1 cellular context compared by ENCODE assay signal in the genomic region with DNA sequence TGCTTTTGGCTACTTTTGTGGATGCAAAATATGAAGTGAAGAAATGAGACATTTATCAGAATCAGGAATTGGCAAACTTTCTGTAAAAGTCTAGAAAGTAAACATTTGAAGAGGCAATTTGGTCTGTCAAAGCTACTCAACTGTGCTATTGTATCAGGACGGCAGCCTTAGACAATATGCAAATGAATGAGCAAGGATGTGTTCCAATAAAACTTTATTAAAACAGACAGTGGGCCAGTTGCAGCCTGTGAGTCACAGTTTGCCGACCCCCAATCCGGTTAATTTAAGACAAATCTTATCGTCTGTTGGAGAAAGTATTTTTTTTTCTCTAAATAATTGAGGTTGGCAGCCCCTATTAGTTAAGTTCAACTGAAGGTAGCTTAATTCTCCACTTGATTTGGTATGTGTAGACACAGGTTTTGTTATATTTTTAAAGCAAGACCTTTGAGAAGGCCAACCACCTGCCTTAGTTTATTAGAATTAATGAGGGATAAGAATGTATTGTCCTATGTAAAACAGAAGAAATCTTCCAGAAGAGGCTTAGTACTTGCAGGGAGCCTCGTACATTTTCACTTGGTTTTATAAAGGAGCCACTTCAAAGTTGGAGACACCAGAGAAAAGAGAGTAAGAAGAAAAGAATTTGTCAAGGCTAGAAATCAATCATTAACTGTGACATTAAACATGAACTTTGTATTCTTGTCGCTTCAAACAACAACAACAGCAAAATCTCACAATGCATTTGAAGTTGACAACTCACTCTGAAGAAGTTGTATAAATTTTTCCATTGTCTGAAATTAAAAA.
TF ChIP-seq lines count a peak whose summit lies in the region.

No MANE protein-coding gene starts in this region.

TF ChIP-seq in HepG2, 621 proteins besides CTCF, POLR2A, EP300 and RAD21 (continued from another document and continues in another):
- TF ChIP-seq ZNF7 (CRISPR knock-in tag; IDR thresholded peaks at IDR 0.05) (no peak), KLF13 (CRISPR knock-in tag; IDR thresholded peaks at IDR 0.05) (no peak), PRMT3 (CRISPR knock-in tag; IDR thresholded peaks at IDR 0.05; ENCODE audit: borderline replicate concordance, low read depth) (no peak), TBP (CRISPR knock-in tag; IDR thresholded peaks at IDR 0.05) (no peak), ZNF34 (CRISPR knock-in tag; IDR thresholded peaks at IDR 0.05; ENCODE audit: borderline replicate concordance) (no peak), FOXA1 (IDR thresholded peaks at IDR 0.05) (no peak), FOXA1 (CRISPR knock-in tag; IDR thresholded peaks at IDR 0.05) (peak; percentile 57; the same call in 1 of the 2 replicates), KDM2A (CRISPR knock-in tag; IDR thresholded peaks at IDR 0.05; ENCODE audit: borderline replicate concordance, low read depth) (no peak), ZBTB38 (CRISPR knock-in tag; IDR thresholded peaks at IDR 0.05) (no peak), ZNF326 (CRISPR knock-in tag; IDR thresholded peaks at IDR 0.05; ENCODE audit: borderline replicate concordance) (no peak), MYNN (CRISPR knock-in tag; IDR thresholded peaks at IDR 0.05; ENCODE audit: low read depth) (no peak), ZNF430 (CRISPR knock-in tag; IDR thresholded peaks at IDR 0.05) (no peak), TEAD3 (CRISPR knock-in tag; optimal IDR thresholded peaks at IDR 0.05; ENCODE audit: borderline replicate concordance) (no peak), SOX5 (CRISPR knock-in tag; IDR thresholded peaks at IDR 0.05; ENCODE audit: borderline replicate concordance) (peak; percentile 91), ZNF138 (CRISPR knock-in tag; IDR thresholded peaks at IDR 0.05; ENCODE audit: low read depth) (no peak)
- TF ChIP-seq, protein P1, sequence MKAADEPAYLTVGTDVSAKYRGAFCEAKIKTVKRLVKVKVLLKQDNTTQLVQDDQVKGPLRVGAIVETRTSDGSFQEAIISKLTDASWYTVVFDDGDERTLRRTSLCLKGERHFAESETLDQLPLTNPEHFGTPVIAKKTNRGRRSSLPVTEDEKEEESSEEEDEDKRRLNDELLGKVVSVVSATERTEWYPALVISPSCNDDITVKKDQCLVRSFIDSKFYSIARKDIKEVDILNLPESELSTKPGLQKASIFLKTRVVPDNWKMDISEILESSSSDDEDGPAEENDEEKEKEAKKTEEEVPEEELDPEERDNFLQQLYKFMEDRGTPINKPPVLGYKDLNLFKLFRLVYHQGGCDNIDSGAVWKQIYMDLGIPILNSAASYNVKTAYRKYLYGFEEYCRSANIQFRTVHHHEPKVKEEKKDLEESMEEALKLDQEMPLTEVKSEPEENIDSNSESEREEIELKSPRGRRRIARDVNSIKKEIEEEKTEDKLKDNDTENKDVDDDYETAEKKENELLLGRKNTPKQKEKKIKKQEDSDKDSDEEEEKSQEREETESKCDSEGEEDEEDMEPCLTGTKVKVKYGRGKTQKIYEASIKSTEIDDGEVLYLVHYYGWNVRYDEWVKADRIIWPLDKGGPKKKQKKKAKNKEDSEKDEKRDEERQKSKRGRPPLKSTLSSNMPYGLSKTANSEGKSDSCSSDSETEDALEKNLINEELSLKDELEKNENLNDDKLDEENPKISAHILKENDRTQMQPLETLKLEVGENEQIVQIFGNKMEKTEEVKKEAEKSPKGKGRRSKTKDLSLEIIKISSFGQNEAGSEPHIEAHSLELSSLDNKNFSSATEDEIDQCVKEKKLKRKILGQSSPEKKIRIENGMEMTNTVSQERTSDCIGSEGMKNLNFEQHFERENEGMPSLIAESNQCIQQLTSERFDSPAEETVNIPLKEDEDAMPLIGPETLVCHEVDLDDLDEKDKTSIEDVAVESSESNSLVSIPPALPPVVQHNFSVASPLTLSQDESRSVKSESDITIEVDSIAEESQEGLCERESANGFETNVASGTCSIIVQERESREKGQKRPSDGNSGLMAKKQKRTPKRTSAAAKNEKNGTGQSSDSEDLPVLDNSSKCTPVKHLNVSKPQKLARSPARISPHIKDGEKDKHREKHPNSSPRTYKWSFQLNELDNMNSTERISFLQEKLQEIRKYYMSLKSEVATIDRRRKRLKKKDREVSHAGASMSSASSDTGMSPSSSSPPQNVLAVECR (CRISPR knock-in tag; IDR thresholded peaks at IDR 0.05; ENCODE audit: borderline replicate concordance): no peak
- TF ChIP-seq, protein P2, sequence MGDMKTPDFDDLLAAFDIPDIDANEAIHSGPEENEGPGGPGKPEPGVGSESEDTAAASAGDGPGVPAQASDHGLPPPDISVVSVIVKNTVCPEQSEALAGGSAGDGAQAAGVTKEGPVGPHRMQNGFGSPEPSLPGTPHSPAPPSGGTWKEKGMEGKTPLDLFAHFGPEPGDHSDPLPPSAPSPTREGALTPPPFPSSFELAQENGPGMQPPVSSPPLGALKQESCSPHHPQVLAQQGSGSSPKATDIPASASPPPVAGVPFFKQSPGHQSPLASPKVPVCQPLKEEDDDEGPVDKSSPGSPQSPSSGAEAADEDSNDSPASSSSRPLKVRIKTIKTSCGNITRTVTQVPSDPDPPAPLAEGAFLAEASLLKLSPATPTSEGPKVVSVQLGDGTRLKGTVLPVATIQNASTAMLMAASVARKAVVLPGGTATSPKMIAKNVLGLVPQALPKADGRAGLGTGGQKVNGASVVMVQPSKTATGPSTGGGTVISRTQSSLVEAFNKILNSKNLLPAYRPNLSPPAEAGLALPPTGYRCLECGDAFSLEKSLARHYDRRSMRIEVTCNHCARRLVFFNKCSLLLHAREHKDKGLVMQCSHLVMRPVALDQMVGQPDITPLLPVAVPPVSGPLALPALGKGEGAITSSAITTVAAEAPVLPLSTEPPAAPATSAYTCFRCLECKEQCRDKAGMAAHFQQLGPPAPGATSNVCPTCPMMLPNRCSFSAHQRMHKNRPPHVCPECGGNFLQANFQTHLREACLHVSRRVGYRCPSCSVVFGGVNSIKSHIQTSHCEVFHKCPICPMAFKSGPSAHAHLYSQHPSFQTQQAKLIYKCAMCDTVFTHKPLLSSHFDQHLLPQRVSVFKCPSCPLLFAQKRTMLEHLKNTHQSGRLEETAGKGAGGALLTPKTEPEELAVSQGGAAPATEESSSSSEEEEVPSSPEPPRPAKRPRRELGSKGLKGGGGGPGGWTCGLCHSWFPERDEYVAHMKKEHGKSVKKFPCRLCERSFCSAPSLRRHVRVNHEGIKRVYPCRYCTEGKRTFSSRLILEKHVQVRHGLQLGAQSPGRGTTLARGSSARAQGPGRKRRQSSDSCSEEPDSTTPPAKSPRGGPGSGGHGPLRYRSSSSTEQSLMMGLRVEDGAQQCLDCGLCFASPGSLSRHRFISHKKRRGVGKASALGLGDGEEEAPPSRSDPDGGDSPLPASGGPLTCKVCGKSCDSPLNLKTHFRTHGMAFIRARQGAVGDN (CRISPR knock-in tag; IDR thresholded peaks at IDR 0.05): no peak
- TF ChIP-seq, protein P3, sequence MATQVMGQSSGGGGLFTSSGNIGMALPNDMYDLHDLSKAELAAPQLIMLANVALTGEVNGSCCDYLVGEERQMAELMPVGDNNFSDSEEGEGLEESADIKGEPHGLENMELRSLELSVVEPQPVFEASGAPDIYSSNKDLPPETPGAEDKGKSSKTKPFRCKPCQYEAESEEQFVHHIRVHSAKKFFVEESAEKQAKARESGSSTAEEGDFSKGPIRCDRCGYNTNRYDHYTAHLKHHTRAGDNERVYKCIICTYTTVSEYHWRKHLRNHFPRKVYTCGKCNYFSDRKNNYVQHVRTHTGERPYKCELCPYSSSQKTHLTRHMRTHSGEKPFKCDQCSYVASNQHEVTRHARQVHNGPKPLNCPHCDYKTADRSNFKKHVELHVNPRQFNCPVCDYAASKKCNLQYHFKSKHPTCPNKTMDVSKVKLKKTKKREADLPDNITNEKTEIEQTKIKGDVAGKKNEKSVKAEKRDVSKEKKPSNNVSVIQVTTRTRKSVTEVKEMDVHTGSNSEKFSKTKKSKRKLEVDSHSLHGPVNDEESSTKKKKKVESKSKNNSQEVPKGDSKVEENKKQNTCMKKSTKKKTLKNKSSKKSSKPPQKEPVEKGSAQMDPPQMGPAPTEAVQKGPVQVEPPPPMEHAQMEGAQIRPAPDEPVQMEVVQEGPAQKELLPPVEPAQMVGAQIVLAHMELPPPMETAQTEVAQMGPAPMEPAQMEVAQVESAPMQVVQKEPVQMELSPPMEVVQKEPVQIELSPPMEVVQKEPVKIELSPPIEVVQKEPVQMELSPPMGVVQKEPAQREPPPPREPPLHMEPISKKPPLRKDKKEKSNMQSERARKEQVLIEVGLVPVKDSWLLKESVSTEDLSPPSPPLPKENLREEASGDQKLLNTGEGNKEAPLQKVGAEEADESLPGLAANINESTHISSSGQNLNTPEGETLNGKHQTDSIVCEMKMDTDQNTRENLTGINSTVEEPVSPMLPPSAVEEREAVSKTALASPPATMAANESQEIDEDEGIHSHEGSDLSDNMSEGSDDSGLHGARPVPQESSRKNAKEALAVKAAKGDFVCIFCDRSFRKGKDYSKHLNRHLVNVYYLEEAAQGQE (IDR thresholded peaks at IDR 0.05; ENCODE audit: borderline replicate concordance in 1 of 2, low read depth in 1 of 2, low read length in 2 of 2): 0 out of 4 replicates have a peak, but pooled peaks of 1 of the 2 experiments have one; percentile 20
- TF ChIP-seq, protein P4, sequence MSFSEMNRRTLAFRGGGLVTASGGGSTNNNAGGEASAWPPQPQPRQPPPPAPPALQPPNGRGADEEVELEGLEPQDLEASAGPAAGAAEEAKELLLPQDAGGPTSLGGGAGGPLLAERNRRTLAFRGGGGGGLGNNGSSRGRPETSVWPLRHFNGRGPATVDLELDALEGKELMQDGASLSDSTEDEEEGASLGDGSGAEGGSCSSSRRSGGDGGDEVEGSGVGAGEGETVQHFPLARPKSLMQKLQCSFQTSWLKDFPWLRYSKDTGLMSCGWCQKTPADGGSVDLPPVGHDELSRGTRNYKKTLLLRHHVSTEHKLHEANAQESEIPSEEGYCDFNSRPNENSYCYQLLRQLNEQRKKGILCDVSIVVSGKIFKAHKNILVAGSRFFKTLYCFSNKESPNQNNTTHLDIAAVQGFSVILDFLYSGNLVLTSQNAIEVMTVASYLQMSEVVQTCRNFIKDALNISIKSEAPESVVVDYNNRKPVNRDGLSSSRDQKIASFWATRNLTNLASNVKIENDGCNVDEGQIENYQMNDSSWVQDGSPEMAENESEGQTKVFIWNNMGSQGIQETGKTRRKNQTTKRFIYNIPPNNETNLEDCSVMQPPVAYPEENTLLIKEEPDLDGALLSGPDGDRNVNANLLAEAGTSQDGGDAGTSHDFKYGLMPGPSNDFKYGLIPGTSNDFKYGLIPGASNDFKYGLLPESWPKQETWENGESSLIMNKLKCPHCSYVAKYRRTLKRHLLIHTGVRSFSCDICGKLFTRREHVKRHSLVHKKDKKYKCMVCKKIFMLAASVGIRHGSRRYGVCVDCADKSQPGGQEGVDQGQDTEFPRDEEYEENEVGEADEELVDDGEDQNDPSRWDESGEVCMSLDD (CRISPR knock-in tag; IDR thresholded peaks at IDR 0.05; ENCODE audit: borderline replicate concordance): no peak
- TF ChIP-seq, protein P5, sequence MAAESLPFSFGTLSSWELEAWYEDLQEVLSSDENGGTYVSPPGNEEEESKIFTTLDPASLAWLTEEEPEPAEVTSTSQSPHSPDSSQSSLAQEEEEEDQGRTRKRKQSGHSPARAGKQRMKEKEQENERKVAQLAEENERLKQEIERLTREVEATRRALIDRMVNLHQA (CRISPR knock-in tag; IDR thresholded peaks at IDR 0.05): no peak
- TF ChIP-seq, protein P6, sequence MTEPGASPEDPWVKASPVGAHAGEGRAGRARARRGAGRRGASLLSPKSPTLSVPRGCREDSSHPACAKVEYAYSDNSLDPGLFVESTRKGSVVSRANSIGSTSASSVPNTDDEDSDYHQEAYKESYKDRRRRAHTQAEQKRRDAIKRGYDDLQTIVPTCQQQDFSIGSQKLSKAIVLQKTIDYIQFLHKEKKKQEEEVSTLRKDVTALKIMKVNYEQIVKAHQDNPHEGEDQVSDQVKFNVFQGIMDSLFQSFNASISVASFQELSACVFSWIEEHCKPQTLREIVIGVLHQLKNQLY (CRISPR knock-in tag; IDR thresholded peaks at IDR 0.05): 0 out of 2 replicates have a peak, but pooled peaks have one; percentile 28
- TF ChIP-seq, protein P7, sequence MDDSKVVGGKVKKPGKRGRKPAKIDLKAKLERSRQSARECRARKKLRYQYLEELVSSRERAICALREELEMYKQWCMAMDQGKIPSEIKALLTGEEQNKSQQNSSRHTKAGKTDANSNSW (CRISPR knock-in tag; IDR thresholded peaks at IDR 0.05; ENCODE audit: borderline replicate concordance): no peak
- TF ChIP-seq, protein P8, sequence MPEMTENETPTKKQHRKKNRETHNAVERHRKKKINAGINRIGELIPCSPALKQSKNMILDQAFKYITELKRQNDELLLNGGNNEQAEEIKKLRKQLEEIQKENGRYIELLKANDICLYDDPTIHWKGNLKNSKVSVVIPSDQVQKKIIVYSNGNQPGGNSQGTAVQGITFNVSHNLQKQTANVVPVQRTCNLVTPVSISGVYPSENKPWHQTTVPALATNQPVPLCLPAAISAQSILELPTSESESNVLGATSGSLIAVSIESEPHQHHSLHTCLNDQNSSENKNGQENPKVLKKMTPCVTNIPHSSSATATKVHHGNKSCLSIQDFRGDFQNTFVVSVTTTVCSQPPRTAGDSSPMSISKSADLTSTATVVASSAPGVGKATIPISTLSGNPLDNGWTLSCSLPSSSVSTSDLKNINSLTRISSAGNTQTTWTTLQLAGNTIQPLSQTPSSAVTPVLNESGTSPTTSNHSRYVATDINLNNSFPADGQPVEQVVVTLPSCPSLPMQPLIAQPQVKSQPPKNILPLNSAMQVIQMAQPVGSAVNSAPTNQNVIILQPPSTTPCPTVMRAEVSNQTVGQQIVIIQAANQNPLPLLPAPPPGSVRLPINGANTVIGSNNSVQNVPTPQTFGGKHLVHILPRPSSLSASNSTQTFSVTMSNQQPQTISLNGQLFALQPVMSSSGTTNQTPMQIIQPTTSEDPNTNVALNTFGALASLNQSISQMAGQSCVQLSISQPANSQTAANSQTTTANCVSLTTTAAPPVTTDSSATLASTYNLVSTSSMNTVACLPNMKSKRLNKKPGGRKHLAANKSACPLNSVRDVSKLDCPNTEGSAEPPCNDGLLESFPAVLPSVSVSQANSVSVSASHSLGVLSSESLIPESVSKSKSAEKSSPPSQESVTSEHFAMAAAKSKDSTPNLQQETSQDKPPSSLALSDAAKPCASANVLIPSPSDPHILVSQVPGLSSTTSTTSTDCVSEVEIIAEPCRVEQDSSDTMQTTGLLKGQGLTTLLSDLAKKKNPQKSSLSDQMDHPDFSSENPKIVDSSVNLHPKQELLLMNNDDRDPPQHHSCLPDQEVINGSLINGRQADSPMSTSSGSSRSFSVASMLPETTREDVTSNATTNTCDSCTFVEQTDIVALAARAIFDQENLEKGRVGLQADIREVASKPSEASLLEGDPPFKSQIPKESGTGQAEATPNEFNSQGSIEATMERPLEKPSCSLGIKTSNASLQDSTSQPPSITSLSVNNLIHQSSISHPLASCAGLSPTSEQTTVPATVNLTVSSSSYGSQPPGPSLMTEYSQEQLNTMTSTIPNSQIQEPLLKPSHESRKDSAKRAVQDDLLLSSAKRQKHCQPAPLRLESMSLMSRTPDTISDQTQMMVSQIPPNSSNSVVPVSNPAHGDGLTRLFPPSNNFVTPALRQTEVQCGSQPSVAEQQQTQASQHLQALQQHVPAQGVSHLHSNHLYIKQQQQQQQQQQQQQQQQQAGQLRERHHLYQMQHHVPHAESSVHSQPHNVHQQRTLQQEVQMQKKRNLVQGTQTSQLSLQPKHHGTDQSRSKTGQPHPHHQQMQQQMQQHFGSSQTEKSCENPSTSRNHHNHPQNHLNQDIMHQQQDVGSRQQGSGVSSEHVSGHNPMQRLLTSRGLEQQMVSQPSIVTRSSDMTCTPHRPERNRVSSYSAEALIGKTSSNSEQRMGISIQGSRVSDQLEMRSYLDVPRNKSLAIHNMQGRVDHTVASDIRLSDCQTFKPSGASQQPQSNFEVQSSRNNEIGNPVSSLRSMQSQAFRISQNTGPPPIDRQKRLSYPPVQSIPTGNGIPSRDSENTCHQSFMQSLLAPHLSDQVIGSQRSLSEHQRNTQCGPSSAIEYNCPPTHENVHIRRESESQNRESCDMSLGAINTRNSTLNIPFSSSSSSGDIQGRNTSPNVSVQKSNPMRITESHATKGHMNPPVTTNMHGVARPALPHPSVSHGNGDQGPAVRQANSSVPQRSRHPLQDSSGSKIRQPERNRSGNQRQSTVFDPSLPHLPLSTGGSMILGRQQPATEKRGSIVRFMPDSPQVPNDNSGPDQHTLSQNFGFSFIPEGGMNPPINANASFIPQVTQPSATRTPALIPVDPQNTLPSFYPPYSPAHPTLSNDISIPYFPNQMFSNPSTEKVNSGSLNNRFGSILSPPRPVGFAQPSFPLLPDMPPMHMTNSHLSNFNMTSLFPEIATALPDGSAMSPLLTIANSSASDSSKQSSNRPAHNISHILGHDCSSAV (CRISPR knock-in tag; IDR thresholded peaks at IDR 0.05; ENCODE audit: borderline replicate concordance): no peak
